In the genomic region with DNA sequence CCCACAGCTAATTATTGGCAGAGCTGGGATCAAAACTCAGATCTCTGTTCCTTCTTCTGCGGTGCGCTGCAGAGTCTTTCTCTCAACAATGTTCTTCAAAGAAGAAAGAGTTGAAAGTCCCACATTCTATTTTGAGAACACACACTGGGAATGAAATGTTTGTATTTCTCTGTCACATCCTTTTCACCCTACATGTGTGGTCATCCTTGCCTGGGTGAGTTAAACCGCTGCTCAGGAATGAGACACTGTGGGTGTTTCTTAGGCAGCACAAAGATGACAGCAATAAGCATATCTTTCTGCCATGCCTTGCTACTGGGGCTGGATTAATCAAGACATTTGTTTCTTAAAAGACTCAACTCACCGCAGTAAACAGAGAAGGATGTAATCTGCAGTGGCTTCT, we compare ENCODE assay signal across 17 cellular contexts.
"Had no signal": no experiment of that assay in that cellular context is flagged by ENCODE, and none has a peak within 500 bp of the region (broad histone marks: within the 10 kb centered on the region; RNA-seq: fewer than 3 reads in every experiment).

No MANE protein-coding gene starts in this region.

- H3K4me3 Mint-ChIP-seq: activated CD4-positive, alpha-beta T cell treated with anti-CD3 and anti-CD28 coated beads, Interleukin-2, amount 10 ng/mL, durations not matched to agents 24 days and 14 days; activated T-helper 1 cell treated with anti-CD3 and anti-CD28 coated beads, Interleukin-12 subunit alpha, Interleukin-12 subunit beta, Interleukin-2, Interleukin-4 antibody, amounts not matched to agents 30 ng/mL and 10 ng/mL and 1 ng/mL, durations not matched to agents 14 hours and 24 hours and 36 hours; immature natural killer cell; natural killer cell treated with Interleukin-12 subunit alpha and Interleukin-12 subunit beta and Interleukin-15 and Interleukin-18, amount 100 ng/mL, for 72 hours; WTC11 had no signal

- H3K27me3 ChIP-seq: ascending aorta, thyroid gland, uterus had no signal

- ATAC-seq: left colon; mucosa of descending colon; natural killer cell treated with Interleukin-12 subunit alpha and Interleukin-12 subunit beta and Interleukin-15 and Interleukin-18, amount 100 ng/mL, for 72 hours; WTC11 had no signal

- DNase-seq: activated CD4-positive, alpha-beta T cell treated with anti-CD3 and anti-CD28 coated beads, Interleukin-2, amount 10 ng/mL, durations not matched to agents 24 days and 14 days; activated naive CD4-positive, alpha-beta T cell; caudate nucleus; cortex of kidney; effector CD8-positive, alpha-beta T cell; immature natural killer cell; left colon; mammary epithelial cell; mucosa of descending colon; nucleus accumbens; thyroid gland; uterus had no signal

- H3K27ac ChIP-seq: ascending aorta, prostate gland, thyroid gland, uterus had no signal

- H3K4me3 ChIP-seq: ascending aorta, mucosa of descending colon, prostate gland, thyroid gland, uterus had no signal

- H3K36me3 ChIP-seq: prostate gland, thyroid gland, uterus had no signal

- H3K27ac Mint-ChIP-seq: activated CD4-positive, alpha-beta T cell treated with anti-CD3 and anti-CD28 coated beads, Interleukin-2, amount 10 ng/mL, durations not matched to agents 24 days and 14 days; activated T-helper 1 cell treated with anti-CD3 and anti-CD28 coated beads, Interleukin-12 subunit alpha, Interleukin-12 subunit beta, Interleukin-2, Interleukin-4 antibody, amounts not matched to agents 30 ng/mL and 10 ng/mL and 1 ng/mL, durations not matched to agents 14 hours and 24 hours and 36 hours; immature natural killer cell; natural killer cell treated with Interleukin-12 subunit alpha and Interleukin-12 subunit beta and Interleukin-15 and Interleukin-18, amount 100 ng/mL, for 72 hours; WTC11 had no signal

- H3K4me1 Mint-ChIP-seq: activated CD4-positive, alpha-beta T cell treated with anti-CD3 and anti-CD28 coated beads, Interleukin-2, amount 10 ng/mL, durations not matched to agents 24 days and 14 days; immature natural killer cell; WTC11 had no signal

- H3K4me1 ChIP-seq: ascending aorta, prostate gland, thyroid gland, uterus had no signal

- H3K9me3 ChIP-seq: ascending aorta, mucosa of descending colon, prostate gland, thyroid gland, uterus had no signal

- H3K27me3 Mint-ChIP-seq: activated CD4-positive, alpha-beta T cell treated with anti-CD3 and anti-CD28 coated beads, Interleukin-2, amount 10 ng/mL, durations not matched to agents 24 days and 14 days; natural killer cell treated with Interleukin-12 subunit alpha and Interleukin-12 subunit beta and Interleukin-15 and Interleukin-18, amount 100 ng/mL, for 72 hours had no signal
